In the genomic region with DNA sequence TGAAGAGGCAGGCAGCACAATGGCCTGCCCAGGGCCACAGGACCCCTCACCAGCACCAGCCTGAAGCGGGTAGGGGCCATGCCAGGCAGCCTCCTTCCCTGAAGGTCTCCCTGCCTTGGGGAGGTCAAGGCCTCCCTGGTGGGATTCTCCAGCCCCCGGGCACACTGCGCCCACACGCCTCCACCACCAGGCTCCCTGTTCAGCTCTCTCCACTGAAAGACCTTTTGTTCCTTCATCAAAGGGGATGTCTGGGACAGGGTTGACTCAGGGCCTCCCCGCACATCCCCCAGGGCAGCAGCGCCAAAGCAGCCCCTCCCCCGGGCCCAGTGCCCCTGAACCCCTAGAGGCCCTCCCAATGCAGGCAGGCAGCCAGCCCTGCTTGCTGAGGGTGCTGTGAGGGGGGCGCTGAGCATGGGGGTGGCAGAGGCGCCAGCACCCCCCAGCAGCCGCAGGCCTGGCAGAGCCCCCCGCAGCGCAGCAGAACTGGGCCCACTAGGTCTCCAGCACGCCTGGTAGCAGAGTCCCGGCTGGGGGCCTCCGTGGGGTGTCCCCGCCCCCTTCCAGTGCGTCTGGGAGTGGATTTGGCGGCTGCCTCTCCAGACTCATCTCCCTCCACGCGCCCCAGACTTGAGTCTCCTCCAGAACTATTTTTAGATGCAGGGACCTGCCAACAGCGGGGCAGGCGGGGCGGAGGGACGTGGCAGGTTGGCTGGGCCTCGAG, we compare ENCODE assay signal across 9 cellular contexts. TPM values are rescaled to one million over a fixed set of nuclear protein-coding genes. Genes with fewer than 3 reads are reported as not detected.
DNase-seq lines count a peak whose midpoint lies in the region; ATAC-seq and TF ChIP-seq lines count a peak whose summit lies in the region.
"Had no signal": no experiment of that assay in that cellular context is flagged by ENCODE, and none has a peak within 500 bp of the region (broad histone marks: within the 10 kb centered on the region; RNA-seq: fewer than 3 reads in every experiment).

No MANE protein-coding gene starts in this region.

- H3K9me3 Mint-ChIP-seq in glutamatergic neuron (ENCODE audit: unreplicated experiment) (peaks cover 26% of the 10 kb centered on the region), type B pancreatic cell (no peaks in the 10 kb centered on the region)

- no peak overlapping the region for H3K27ac Mint-ChIP-seq in glutamatergic neuron (ENCODE audit: unreplicated experiment)
- no peak overlapping the region for H3K27ac Mint-ChIP-seq in type B pancreatic cell

- peaks cover 34% of the 10 kb centered on the region for H3K4me1 Mint-ChIP-seq in glutamatergic neuron (ENCODE audit: low read depth, unreplicated experiment)
- peaks cover 19% of the 10 kb centered on the region for H3K4me1 Mint-ChIP-seq in type B pancreatic cell (ENCODE audit: unreplicated experiment)

- H3K4me3 ChIP-seq in skeletal muscle cell (ENCODE audit: low read depth, low read length): no peak overlapping the region

- H3K27me3 Mint-ChIP-seq in glutamatergic neuron (ENCODE audit: unreplicated experiment): peaks cover 15% of the 10 kb centered on the region
- no peaks in the 10 kb centered on the region for H3K27me3 Mint-ChIP-seq in type B pancreatic cell

- no peaks in the 10 kb centered on the region for H3K36me3 Mint-ChIP-seq in glutamatergic neuron (ENCODE audit: unreplicated experiment)
- peaks cover 12% of the 10 kb centered on the region for H3K36me3 Mint-ChIP-seq in type B pancreatic cell

- DNase-seq in GM03348 (ENCODE audit: low spot score) (peak; percentile 95), amniotic epithelial cell (ENCODE audit: low read depth) (peak; percentile 81), left cardiac atrium (peak; percentile 86), skeletal muscle cell (ENCODE audit: low read depth) (peak; percentile 74), glutamatergic neuron (no peak), GM20000 (ENCODE audit: low spot score) (no peak), type B pancreatic cell (ENCODE audit: extremely low spot score, unreplicated experiment) (no peak)
- no peak for DNase-seq in activated T-cell treated with anti-CD3 and anti-CD28 coated beads, Interleukin-2, amount 50 U/mL, for 1 hour

- intact Hi-C loops in left cardiac atrium (cut with DNase I): no loop called here

- peak; percentile 71 to 85 for ATAC-seq in left cardiac atrium

- TF ChIP-seq CTCF in glutamatergic neuron (IDR thresholded peaks at IDR 0.05; ENCODE audit: partially characterized antibody, unreplicated experiment) (no peak), GM20000 (IDR thresholded peaks at IDR 0.05; ENCODE audit: extremely low read depth, missing control alignments) (no peak), type B pancreatic cell (conservative IDR thresholded peaks at IDR 0.05) (no peak)

- H3K4me3 Mint-ChIP-seq in glutamatergic neuron (ENCODE audit: unreplicated experiment) (no peak overlapping the region), type B pancreatic cell (no peak overlapping the region)

RNA-seq across cellular contexts. Expression of a gene that starts 13.1 kb away (rescaled TPM):
- total RNA-seq in left cardiac atrium (10 to 100 TPM; 46.5 to 65.9 TPM), glutamatergic neuron (ENCODE audit: unreplicated experiment) (212 TPM), type B pancreatic cell (ENCODE audit: low replicate concordance) (67.2 and 73.0 TPM in 2 replicates)
- total RNA-seq: T-helper 1 cell treated with Interleukin-12 subunit alpha and Interleukin-12 subunit beta and Interleukin-4 antibody, amounts not matched to agents 30 ng/mL and 1 ng/mL, for 36 hours had no signal

RNA-seq across cellular contexts. Expression of a gene that starts 19.5 kb away (rescaled TPM):
- total RNA-seq in left cardiac atrium (1 to 10 TPM in 1 of 2 donors, under 1 TPM in 1; 0.39 to 1.4 TPM), glutamatergic neuron (ENCODE audit: unreplicated experiment) (not detected), type B pancreatic cell (ENCODE audit: low replicate concordance) (not detected in 2 replicates)
- total RNA-seq: T-helper 1 cell treated with Interleukin-12 subunit alpha and Interleukin-12 subunit beta and Interleukin-4 antibody, amounts not matched to agents 30 ng/mL and 1 ng/mL, for 36 hours had no signal

RNA-seq across cellular contexts. Expression of a gene that starts 31.3 kb away (rescaled TPM):
- total RNA-seq in left cardiac atrium (not detected), glutamatergic neuron (ENCODE audit: unreplicated experiment) (not detected), type B pancreatic cell (ENCODE audit: low replicate concordance) (not detected in 2 replicates)
- total RNA-seq: T-helper 1 cell treated with Interleukin-12 subunit alpha and Interleukin-12 subunit beta and Interleukin-4 antibody, amounts not matched to agents 30 ng/mL and 1 ng/mL, for 36 hours had no signal

Comparison
In these comparisons a context has a peak if more than half of its experiments do, and no peak if none do; other contexts are left out.
1. DNase-seq: peak in GM03348 (single experiment), amniotic epithelial cell (single experiment), left cardiac atrium (single experiment) and skeletal muscle cell (single experiment); none in glutamatergic neuron (single experiment), activated T-cell treated with anti-CD3 and anti-CD28 coated beads, Interleukin-2, amount 50 U/mL, for 1 hour (single experiment), GM20000 (single experiment) and type B pancreatic cell (single experiment).